In the genomic region with DNA sequence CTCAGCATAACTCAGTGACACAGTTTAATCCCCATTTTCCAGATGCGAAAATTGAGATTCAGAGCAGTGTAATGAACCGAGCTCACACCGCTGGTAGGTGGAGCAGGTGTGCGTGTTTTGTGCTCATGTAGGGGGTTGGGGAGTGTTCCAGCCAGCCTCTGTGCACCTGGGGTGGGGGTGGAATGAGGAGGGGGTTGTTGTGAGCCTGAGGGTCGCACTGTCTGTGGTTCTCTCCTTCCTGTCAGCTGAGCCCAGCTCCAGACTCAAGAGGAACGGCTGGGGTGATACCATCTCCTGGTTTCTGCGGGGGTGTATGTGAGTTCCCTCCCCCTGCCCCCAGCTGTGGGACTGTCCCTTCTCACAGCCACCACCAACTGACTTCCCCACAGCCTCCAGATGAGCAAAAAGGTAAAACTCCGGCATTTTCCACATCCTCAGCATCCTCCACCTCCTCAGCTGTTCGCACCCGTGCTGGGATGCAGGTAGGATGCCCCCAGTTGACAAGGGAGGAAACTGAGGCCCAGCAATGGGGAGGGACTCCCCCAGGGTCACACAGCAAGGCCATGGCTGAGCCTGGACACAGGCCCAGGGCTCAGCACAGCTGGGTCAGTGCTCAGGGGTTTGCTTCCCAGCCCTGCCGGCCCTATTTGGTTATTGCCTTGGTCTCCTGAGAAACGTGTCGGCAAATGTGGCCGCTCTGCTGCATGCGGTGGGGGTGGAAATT, we compare ENCODE assay signal across 8 cellular contexts. TPM values are rescaled to one million over a fixed set of nuclear protein-coding genes. Genes with fewer than 3 reads are reported as not detected.
A peak's percentile ranks its signal among the peaks of the same experiment; 100 is the strongest.
DNase-seq lines count a peak whose midpoint lies in the region; TF ChIP-seq lines count a peak whose summit lies in the region.

No MANE protein-coding gene starts in this region.

- peaks cover 43% of the 10 kb centered on the region for H3K4me1 Mint-ChIP-seq in activated CD4-positive, alpha-beta T cell treated with anti-CD3 and anti-CD28 coated beads, Interleukin-2, amount 10 ng/mL, durations not matched to agents 24 days and 14 days
- peaks cover 8% of the 10 kb centered on the region for H3K4me1 Mint-ChIP-seq in glutamatergic neuron (ENCODE audit: low read depth, unreplicated experiment)

- H3K9me3 Mint-ChIP-seq in activated CD4-positive, alpha-beta T cell treated with anti-CD3 and anti-CD28 coated beads, Interleukin-2, amount 10 ng/mL, durations not matched to agents 24 days and 14 days, result no peaks in the 10 kb centered on the region
- peaks cover 6% of the 10 kb centered on the region for H3K9me3 Mint-ChIP-seq in glutamatergic neuron (ENCODE audit: unreplicated experiment)

- peak overlapping the region; percentile 98 for H3K4me3 Mint-ChIP-seq in activated CD4-positive, alpha-beta T cell treated with anti-CD3 and anti-CD28 coated beads, Interleukin-2, amount 10 ng/mL, durations not matched to agents 24 days and 14 days
- peak overlapping the region; percentile 15 for H3K4me3 Mint-ChIP-seq in glutamatergic neuron (ENCODE audit: unreplicated experiment)

- DNase-seq in GF-D8 (lab: John Stamatoyannopoulos, UW) (peak; percentile 66), HUDEP-2 (lab: John Stamatoyannopoulos, UW; ENCODE audit: unreplicated experiment in 76 of 76) (peak in 55 of 76 experiments; percentile 7 to 77 (median 47)), glutamatergic neuron (peak; percentile 59), epidermal melanocyte (ENCODE audit: insufficient read length, low spot score) (no peak), LoVo (ENCODE audit: low spot score) (no peak), NCI-H345 (lab: John Stamatoyannopoulos, UW) (no peak)
- peak; percentile 93 for DNase-seq in activated CD4-positive, alpha-beta T cell treated with anti-CD3 and anti-CD28 coated beads, Interleukin-2, amount 10 ng/mL, durations not matched to agents 24 days and 14 days
- peak; percentile 45 for DNase-seq in stimulated activated CD8-positive, alpha-beta memory T cell treated with anti-CD3 and anti-CD28 coated beads, Interleukin-12 subunit alpha, Interleukin-12 subunit beta, amount 100 ng/mL, for 24 hours (ENCODE audit: extremely low read depth)

- no peak for TF ChIP-seq CTCF in glutamatergic neuron (IDR thresholded peaks at IDR 0.05; ENCODE audit: partially characterized antibody, unreplicated experiment)

- H3K27ac Mint-ChIP-seq in activated CD4-positive, alpha-beta T cell treated with anti-CD3 and anti-CD28 coated beads, Interleukin-2, amount 10 ng/mL, durations not matched to agents 24 days and 14 days, result peak overlapping the region; percentile 98
- H3K27ac Mint-ChIP-seq in glutamatergic neuron (ENCODE audit: unreplicated experiment), result peak overlapping the region; percentile 33

- intact Hi-C loops in activated CD4-positive, alpha-beta T cell treated with anti-CD3 and anti-CD28 coated beads, Interleukin-2, amount 10 ng/mL, durations not matched to agents 24 days and 14 days (cut with micrococcal nuclease), result loop anchor here (2.0 to 5.0 kb wide), 3 partner anchors 324 to 350 kb away; a partner anchor contains a TSS

- peaks cover 24% of the 10 kb centered on the region for H3K36me3 Mint-ChIP-seq in activated CD4-positive, alpha-beta T cell treated with anti-CD3 and anti-CD28 coated beads, Interleukin-2, amount 10 ng/mL, durations not matched to agents 24 days and 14 days (ENCODE audit: low read depth)
- H3K36me3 Mint-ChIP-seq in glutamatergic neuron (ENCODE audit: unreplicated experiment), result no peaks in the 10 kb centered on the region

- no peaks in the 10 kb centered on the region for H3K27me3 Mint-ChIP-seq in activated CD4-positive, alpha-beta T cell treated with anti-CD3 and anti-CD28 coated beads, Interleukin-2, amount 10 ng/mL, durations not matched to agents 24 days and 14 days
- no peaks in the 10 kb centered on the region for H3K27me3 Mint-ChIP-seq in glutamatergic neuron (ENCODE audit: unreplicated experiment)

RNA-seq across cellular contexts. Expression of a gene that starts 2.1 kb away (rescaled TPM):
- 22.2 and 23.3 TPM in 2 replicates for total RNA-seq in activated CD4-positive, alpha-beta T cell treated with anti-CD3 and anti-CD28 coated beads, Interleukin-2, amount 10 ng/mL, durations not matched to agents 24 days and 14 days
- 71.7 TPM for total RNA-seq in glutamatergic neuron (ENCODE audit: unreplicated experiment)

RNA-seq across cellular contexts. Expression of a gene that starts 9.5 kb away (rescaled TPM):
- total RNA-seq in activated CD4-positive, alpha-beta T cell treated with anti-CD3 and anti-CD28 coated beads, Interleukin-2, amount 10 ng/mL, durations not matched to agents 24 days and 14 days, result 79.1 and 96.4 TPM in 2 replicates
- 83.9 TPM for total RNA-seq in glutamatergic neuron (ENCODE audit: unreplicated experiment)

RNA-seq across cellular contexts. Expression of a gene that starts 26.3 kb away (rescaled TPM):
- total RNA-seq in activated CD4-positive, alpha-beta T cell treated with anti-CD3 and anti-CD28 coated beads, Interleukin-2, amount 10 ng/mL, durations not matched to agents 24 days and 14 days, result 126 and 128 TPM in 2 replicates
- total RNA-seq in glutamatergic neuron (ENCODE audit: unreplicated experiment), result 44.2 TPM

RNA-seq across cellular contexts. Expression of a gene that starts 41.3 kb away (rescaled TPM):
- total RNA-seq in activated CD4-positive, alpha-beta T cell treated with anti-CD3 and anti-CD28 coated beads, Interleukin-2, amount 10 ng/mL, durations not matched to agents 24 days and 14 days, result 20.4 and 21.4 TPM in 2 replicates
- 27.5 TPM for total RNA-seq in glutamatergic neuron (ENCODE audit: unreplicated experiment)

Comparison
In these comparisons a context has a peak if more than half of its experiments do, and no peak if none do; other contexts are left out.
1. DNase-seq: peak in GF-D8 (single experiment), HUDEP-2 (55 of 76), activated CD4-positive, alpha-beta T cell treated with anti-CD3 and anti-CD28 coated beads, Interleukin-2, amount 10 ng/mL, durations not matched to agents 24 days and 14 days (single experiment), glutamatergic neuron (single experiment) and stimulated activated CD8-positive, alpha-beta memory T cell treated with anti-CD3 and anti-CD28 coated beads, Interleukin-12 subunit alpha, Interleukin-12 subunit beta, amount 100 ng/mL, for 24 hours (single experiment); none in epidermal melanocyte (single experiment), LoVo (single experiment) and NCI-H345 (single experiment).